8 cellular contexts compared by ENCODE assay signal in the genomic region with DNA sequence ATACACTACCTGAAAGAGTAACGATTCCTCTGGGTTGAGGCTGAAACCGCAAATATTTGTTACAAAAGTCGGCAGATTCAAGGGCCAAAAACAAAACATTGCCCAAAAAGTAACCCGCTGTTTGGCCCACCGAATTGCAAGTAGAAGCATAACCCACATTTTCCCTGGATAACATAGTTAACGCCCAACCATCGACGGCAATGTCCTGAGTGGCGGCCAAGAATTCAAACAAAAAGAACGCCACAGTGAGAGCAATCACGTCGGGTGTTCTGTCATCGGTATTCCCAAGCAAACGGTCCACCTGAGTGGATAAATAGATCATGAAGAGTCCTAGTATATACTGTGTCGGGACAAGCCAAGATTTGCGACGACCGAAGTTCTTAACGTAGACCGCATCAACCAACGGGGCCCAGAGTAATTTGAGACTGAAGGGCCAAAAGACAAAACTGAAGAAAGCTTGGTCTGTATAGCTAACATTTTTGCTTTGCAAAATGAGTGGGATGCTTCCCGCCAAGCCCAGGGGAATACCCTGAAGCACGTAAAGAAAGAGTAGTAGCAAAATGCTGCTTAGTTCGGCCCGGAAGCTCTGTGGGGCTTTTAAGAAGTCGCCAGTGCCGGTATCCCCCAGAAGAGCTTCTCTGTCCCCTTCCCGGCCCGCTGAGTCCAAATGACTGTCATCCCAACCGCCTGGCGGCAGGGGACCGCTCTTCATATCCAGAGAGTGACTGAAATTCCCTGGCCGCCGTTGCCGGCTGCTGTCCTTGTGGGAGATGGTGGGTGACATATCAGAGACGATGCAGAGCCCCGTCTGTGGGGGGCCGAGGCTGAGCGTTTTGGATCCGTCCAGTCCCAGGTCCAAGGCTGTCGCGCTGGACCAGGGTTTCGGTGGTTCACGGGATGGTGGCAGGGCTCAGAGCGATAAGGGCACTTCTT. TPM values are rescaled to one million over a fixed set of nuclear protein-coding genes. Genes with fewer than 3 reads are reported as not detected.
DNase-seq lines count a peak whose midpoint lies in the region; ATAC-seq and TF ChIP-seq lines count a peak whose summit lies in the region.

No MANE protein-coding gene starts in this region.

- BruUV-seq in Calu3 (replicated peaks; lab: Mats Ljungman, UMichigan), result no TSS peak

- CTCF ChIA-PET in Calu3 (lab: Charles Lee), result interaction anchor here (0.7 to 3.5 kb wide), 6 partner anchors 12 to 116 kb away, joined by 3 to 23 read pairs (median 4); a partner anchor contains a TSS

- H3K4me1 ChIP-seq in Karpas-422 (ENCODE audit: low read length), result peaks cover 29% of the 10 kb centered on the region
- peaks cover 9 to 60% (median 24%) of the 10 kb centered on the region in 3 donors for H3K4me1 ChIP-seq in gastroesophageal sphincter

- H3K4me1 Mint-ChIP-seq in Calu3 (ENCODE audit: low read depth, unreplicated experiment), result peaks cover 16% of the 10 kb centered on the region
- peaks cover 41% of the 10 kb centered on the region for H3K4me1 Mint-ChIP-seq in activated T-cell treated with anti-CD3 and anti-CD28 coated beads, Interleukin-2, amount 50 U/mL, for 4 hours (ENCODE audit: low read depth)

- 0% methylated on average over 24 to 27 of the region's 45 CpGs for WGBS in gastroesophageal sphincter (ENCODE audit: low coverage in 1 of 2), 2 donors

- H3K27me3 ChIP-seq in Karpas-422 (ENCODE audit: low read length) (no peaks in the 10 kb centered on the region), gastroesophageal sphincter (no peaks in the 10 kb centered on the region)

- H3K27ac ChIP-seq in Karpas-422 (ENCODE audit: low read length), result peak overlapping the region; percentile 82
- H3K27ac ChIP-seq in gastroesophageal sphincter, result peak overlapping the region; percentile 89 to 95 (median 92)

- no peaks in the 10 kb centered on the region for H3K9me3 Mint-ChIP-seq in Calu3 (ENCODE audit: low read depth, unreplicated experiment)
- no peaks in the 10 kb centered on the region for H3K9me3 Mint-ChIP-seq in activated T-cell treated with anti-CD3 and anti-CD28 coated beads, Interleukin-2, amount 50 U/mL, for 4 hours

- peaks cover 55% of the 10 kb centered on the region for H3K36me3 Mint-ChIP-seq in Calu3 (ENCODE audit: insufficient read depth, unreplicated experiment)
- peaks cover 15% of the 10 kb centered on the region for H3K36me3 Mint-ChIP-seq in activated T-cell treated with anti-CD3 and anti-CD28 coated beads, Interleukin-2, amount 50 U/mL, for 4 hours (ENCODE audit: insufficient read depth)

- H4K20me1 ChIP-seq in Karpas-422 (ENCODE audit: insufficient read depth, low read depth, low read length), result peaks cover 8% of the 10 kb centered on the region; the same call in 1 of the 2 replicates

- intact Hi-C loops in Calu3 (cut with micrococcal nuclease; ENCODE audit: unreplicated experiment), result loop anchor here (1.0 to 10.0 kb wide), 4 partner anchors 16 to 469 kb away; no protein-coding TSS in a partner anchor

- no peak for TF ChIP-seq EP300 in gastroesophageal sphincter (IDR thresholded peaks at IDR 0.05)

- TF ChIP-seq POLR2A in gastroesophageal sphincter (IDR thresholded peaks at IDR 0.05), result no peak

- peak; percentile 45 for DNase-seq in Calu3
- DNase-seq in Karpas-422, result peak; percentile 84
- DNase-seq in activated T-cell treated with anti-CD3 and anti-CD28 coated beads, Interleukin-2, amount 50 U/mL, for 4 hours, result peak; percentile 15
- no peak for DNase-seq in omental fat pad (ENCODE audit: low spot score)
- no peak for DNase-seq in dedifferentiated amniotic fluid mesenchymal stem cell (ENCODE audit: extremely low spot score)
- no peak for DNase-seq in putamen (ENCODE audit: low spot score)

- TF ChIP-seq CTCF in Calu3 (IDR thresholded peaks at IDR 0.05; ENCODE audit: unreplicated experiment), result no peak
- TF ChIP-seq CTCF in gastroesophageal sphincter (IDR thresholded peaks at IDR 0.05), result peak in 2 of 4 experiments; percentile 27 to 34
- no peak for TF ChIP-seq CTCF in omental fat pad (IDR thresholded peaks at IDR 0.05)

- H3K79me2 ChIP-seq in Karpas-422 (ENCODE audit: low read length), result peaks cover 53% of the 10 kb centered on the region

- no peak overlapping the region for H2AFZ ChIP-seq in Karpas-422 (ENCODE audit: low read length)

- peak overlapping the region; percentile 99 for H3K4me3 Mint-ChIP-seq in Calu3 (ENCODE audit: low read depth, unreplicated experiment)
- H3K4me3 Mint-ChIP-seq in activated T-cell treated with anti-CD3 and anti-CD28 coated beads, Interleukin-2, amount 50 U/mL, for 4 hours, result peak overlapping the region; percentile 97

- H3K36me3 ChIP-seq in Karpas-422 (ENCODE audit: insufficient read depth, low read length) (peaks cover 4% of the 10 kb centered on the region; the same call in 1 of the 2 replicates), gastroesophageal sphincter (peaks cover 0 to 18% of the 10 kb centered on the region in 2 donors)

- H3K4me2 ChIP-seq in Karpas-422 (ENCODE audit: low read depth, low read length, poor library complexity, severe bottlenecking), result peak overlapping the region; percentile 89

- H3K27ac Mint-ChIP-seq in Calu3 (ENCODE audit: unreplicated experiment), result peak overlapping the region; percentile 99

- ATAC-seq in GM21529 (IDR thresholded peaks at IDR 0.05; ENCODE audit: unreplicated experiment), result peak; percentile 10
- ATAC-seq in activated T-cell treated with anti-CD3 and anti-CD28 coated beads, Interleukin-2, amount 50 U/mL, for 4 hours, result peak; percentile 6 to 7
- no peak for ATAC-seq in gastroesophageal sphincter
- peak; percentile 12 for ATAC-seq in omental fat pad (ENCODE audit: low FRiP score)

- H3K9me2 ChIP-seq in Karpas-422 (replicated peaks; ENCODE audit: insufficient read depth, low read length), result no peaks in the 10 kb centered on the region

- H3K4me3 ChIP-seq in Karpas-422 (ENCODE audit: low read length) (peak overlapping the region; percentile 92), gastroesophageal sphincter (peak overlapping the region; percentile 90 to 95)

- H3K9me3 ChIP-seq in Karpas-422 (ENCODE audit: low read length) (no peaks in the 10 kb centered on the region), gastroesophageal sphincter (no peaks in the 10 kb centered on the region)

- no peaks in the 10 kb centered on the region for H3K27me3 Mint-ChIP-seq in Calu3 (ENCODE audit: unreplicated experiment)
- H3K27me3 Mint-ChIP-seq in activated T-cell treated with anti-CD3 and anti-CD28 coated beads, Interleukin-2, amount 50 U/mL, for 4 hours (ENCODE audit: low read depth), result no peaks in the 10 kb centered on the region

- peak overlapping the region; percentile 94 for H3K9ac ChIP-seq in Karpas-422 (ENCODE audit: low read length)

RNA-seq across cellular contexts. Expression of a gene that starts 0.7 kb away (rescaled TPM):
- total RNA-seq in Calu3 (2022) (61.6 and 72.0 TPM in 2 replicates), gastroesophageal sphincter (10 to 100 TPM; 18.4 to 27.6 (median 24.4) TPM), omental fat pad (10 to 100 TPM; 16.1 to 30.4 (median 26.8) TPM)
- 29.4 and 54.6 TPM in 2 replicates for total RNA-seq in Karpas-422 (2014; rRNA removed; shearing (Covaris generic); ENCODE audit: low replicate concordance)
- 10 to 100 TPM; 14.8 to 19.7 (median 14.9) TPM for total RNA-seq in activated T-cell treated with anti-CD3 and anti-CD28 coated beads, Interleukin-2, amount 50 U/mL, for 4 hours

RNA-seq across cellular contexts. Expression of a gene that starts 17.0 kb away (rescaled TPM):
- total RNA-seq in Calu3 (2022), result 171 and 194 TPM in 2 replicates
- total RNA-seq in Karpas-422 (2014; rRNA removed; shearing (Covaris generic); ENCODE audit: low replicate concordance), result 50.9 and 83.1 TPM in 2 replicates
- 100 to 1,000 TPM; 109 to 122 (median 118) TPM for total RNA-seq in activated T-cell treated with anti-CD3 and anti-CD28 coated beads, Interleukin-2, amount 50 U/mL, for 4 hours
- total RNA-seq in gastroesophageal sphincter, result 10 to 100 TPM; 26.8 to 48.8 (median 29.9) TPM
- total RNA-seq in omental fat pad, result 10 to 100 TPM; 20.7 to 37.0 (median 25.5) TPM

RNA-seq across cellular contexts. Expression of a gene that starts 47.4 kb away (rescaled TPM):
- total RNA-seq in Calu3 (2022) (6.6 and 9.5 TPM in 2 replicates), gastroesophageal sphincter (1 to 10 TPM; 2.3 to 4.2 (median 3.1) TPM), omental fat pad (1 to 10 TPM; 1.1 to 2.2 (median 1.7) TPM)
- total RNA-seq in Karpas-422 (2014; rRNA removed; shearing (Covaris generic); ENCODE audit: low replicate concordance), result 4.0 and 5.1 TPM in 2 replicates
- total RNA-seq in activated T-cell treated with anti-CD3 and anti-CD28 coated beads, Interleukin-2, amount 50 U/mL, for 4 hours, result 1 to 10 TPM; 2.3 to 2.7 (median 2.7) TPM

Comparison
In these comparisons a context has a peak if more than half of its experiments do, and no peak if none do; other contexts are left out.
1. DNase-seq: peak in Calu3 (single experiment), Karpas-422 (single experiment) and activated T-cell treated with anti-CD3 and anti-CD28 coated beads, Interleukin-2, amount 50 U/mL, for 4 hours (single experiment); none in omental fat pad (single experiment), dedifferentiated amniotic fluid mesenchymal stem cell (single experiment) and putamen (single experiment).